Comparison of ENCODE assay signal across 23 cellular contexts in the genomic region with DNA sequence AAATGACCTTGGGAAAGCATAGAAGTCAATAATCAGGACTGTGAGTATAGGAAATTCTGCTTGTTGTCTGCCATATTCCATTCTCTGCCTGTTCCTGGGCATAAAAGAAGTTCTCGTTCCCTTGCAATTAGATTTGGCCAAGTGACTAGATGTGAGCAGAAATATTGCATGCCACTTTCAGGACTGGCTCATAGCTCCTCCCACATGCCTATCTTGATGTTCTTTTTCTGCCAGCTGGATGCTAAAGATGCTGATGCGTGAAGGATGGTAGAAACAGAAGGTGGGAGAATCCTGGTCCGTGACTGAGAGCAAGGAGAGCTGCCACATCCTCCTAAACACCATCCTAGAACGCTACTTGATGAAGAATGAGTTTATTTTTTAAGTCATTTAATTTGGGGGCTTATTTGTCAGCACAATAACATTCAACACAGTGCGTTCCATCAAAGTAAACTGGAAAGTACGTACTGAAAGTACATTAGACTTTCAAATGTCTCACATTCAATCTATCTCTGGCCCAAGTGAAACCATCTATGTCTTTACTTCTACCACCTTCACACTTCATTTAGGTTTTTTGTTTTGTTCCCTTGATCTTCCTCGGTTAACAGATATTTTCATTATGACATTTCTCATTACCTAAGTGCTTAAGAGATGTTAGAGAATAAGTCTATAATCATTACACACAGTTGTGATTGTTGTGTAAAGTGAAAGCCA.
"Had no signal": no experiment of that assay in that cellular context is flagged by ENCODE, and none has a peak within 500 bp of the region (broad histone marks: within the 10 kb centered on the region; RNA-seq: fewer than 3 reads in every experiment).

No MANE protein-coding gene starts in this region.

- H3K4me3 ChIP-seq: spleen, testis, transverse colon had no signal

- H3K9me3 Mint-ChIP-seq: activated naive CD4-positive, alpha-beta T cell treated with anti-CD3 and anti-CD28 coated beads, Interleukin-2, amount 50 U/mL, for 24 hours; activated naive CD8-positive, alpha-beta T cell treated with anti-CD3 and anti-CD28 coated beads, Interleukin-2, amount 50 U/mL, for 24 hours; activated T-cell treated with anti-CD3 and anti-CD28 coated beads, Interleukin-2, amount 50 U/mL, for 24 hours; naive thymus-derived CD4-positive, alpha-beta T cell; T-cell; T-helper 2 cell treated with Interferon-gamma antibody and Interleukin-4, amounts not matched to agents 5 μg/mL and 100 μg/mL, for 36 hours had no signal

- H3K4me1 ChIP-seq: parathyroid adenoma, spleen, testis, transverse colon had no signal

- DNase-seq: activated CD4-positive, alpha-beta T cell treated with anti-CD3 and anti-CD28 coated beads for 4 hours; activated CD4-positive, alpha-beta T cell treated with anti-CD3 and anti-CD28 coated beads, Interleukin-2, amount 50 U/mL, for 4 hours; activated CD4-positive, CD25-positive, alpha-beta regulatory T cell; activated CD8-positive, alpha-beta memory T cell treated with anti-CD3 and anti-CD28 coated beads, Interleukin-2, amount 50 U/mL, for 4 hours; activated naive CD8-positive, alpha-beta T cell treated with anti-CD3 and anti-CD28 coated beads, Interleukin-2, amount 50 U/mL, for 24 hours; activated T-cell treated with anti-CD3 and anti-CD28 coated beads, Interleukin-2, amount 50 U/mL, for 24 hours; amygdala; central memory CD4-positive, alpha-beta T cell; head of caudate nucleus; hippocampal formation; left cardiac atrium; midbrain; naive thymus-derived CD4-positive, alpha-beta T cell; occipital lobe; right cardiac atrium; spleen; stimulated activated naive CD4-positive, alpha-beta T cell treated with Interleukin-2 at 50 U/mL for 16 hours; T-cell; testis; transverse colon had no signal

- H3K4me3 Mint-ChIP-seq: activated naive CD4-positive, alpha-beta T cell treated with anti-CD3 and anti-CD28 coated beads, Interleukin-2, amount 50 U/mL, for 24 hours; activated naive CD8-positive, alpha-beta T cell treated with anti-CD3 and anti-CD28 coated beads, Interleukin-2, amount 50 U/mL, for 24 hours; activated T-cell treated with anti-CD3 and anti-CD28 coated beads, Interleukin-2, amount 50 U/mL, for 24 hours; naive thymus-derived CD4-positive, alpha-beta T cell; T-cell; T-helper 2 cell treated with Interferon-gamma antibody and Interleukin-4, amounts not matched to agents 5 μg/mL and 100 μg/mL, for 36 hours had no signal

- H3K27ac ChIP-seq: parathyroid adenoma, spleen, testis, transverse colon had no signal

- H3K4me1 Mint-ChIP-seq: activated naive CD4-positive, alpha-beta T cell treated with anti-CD3 and anti-CD28 coated beads, Interleukin-2, amount 50 U/mL, for 24 hours; activated naive CD8-positive, alpha-beta T cell treated with anti-CD3 and anti-CD28 coated beads, Interleukin-2, amount 50 U/mL, for 24 hours; naive thymus-derived CD4-positive, alpha-beta T cell; T-cell had no signal

- H3K36me3 Mint-ChIP-seq: activated naive CD4-positive, alpha-beta T cell treated with anti-CD3 and anti-CD28 coated beads, Interleukin-2, amount 50 U/mL, for 24 hours; naive thymus-derived CD4-positive, alpha-beta T cell; T-cell had no signal

- H3K27ac Mint-ChIP-seq: activated naive CD4-positive, alpha-beta T cell treated with anti-CD3 and anti-CD28 coated beads, Interleukin-2, amount 50 U/mL, for 24 hours; activated naive CD8-positive, alpha-beta T cell treated with anti-CD3 and anti-CD28 coated beads, Interleukin-2, amount 50 U/mL, for 24 hours; activated T-cell treated with anti-CD3 and anti-CD28 coated beads, Interleukin-2, amount 50 U/mL, for 24 hours; naive thymus-derived CD4-positive, alpha-beta T cell; T-cell; T-helper 2 cell treated with Interferon-gamma antibody and Interleukin-4, amounts not matched to agents 5 μg/mL and 100 μg/mL, for 36 hours had no signal

- H3K9me3 ChIP-seq: spleen, testis, transverse colon had no signal

- ATAC-seq: activated naive CD8-positive, alpha-beta T cell treated with anti-CD3 and anti-CD28 coated beads, Interleukin-2, amount 50 U/mL, for 24 hours; left cardiac atrium; naive thymus-derived CD4-positive, alpha-beta T cell; right cardiac atrium; T-cell had no signal

- H3K36me3 ChIP-seq: spleen, transverse colon had no signal
